22 cellular contexts compared by ENCODE assay signal in the genomic region with DNA sequence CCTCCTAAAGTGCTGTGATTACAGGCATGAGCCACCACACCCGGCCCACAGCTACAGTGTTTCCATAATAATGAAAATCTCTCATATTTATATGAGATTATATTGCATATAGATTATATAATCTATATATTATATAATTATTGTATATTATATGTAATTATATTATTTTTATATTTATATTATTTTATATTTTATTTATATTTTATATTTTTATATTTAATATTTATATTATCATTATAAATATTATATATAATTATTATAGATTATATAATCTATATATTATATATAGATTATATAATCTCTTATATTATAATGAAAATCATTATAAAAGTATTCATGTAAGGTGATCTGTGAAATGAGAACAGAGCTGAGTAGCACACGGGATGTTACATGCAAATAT. TPM values are rescaled to one million over a fixed set of nuclear protein-coding genes. Genes with fewer than 3 reads are reported as not detected.
"Had no signal": no experiment of that assay in that cellular context is flagged by ENCODE, and none has a peak within 500 bp of the region (broad histone marks: within the 10 kb centered on the region; RNA-seq: fewer than 3 reads in every experiment).

No MANE protein-coding gene starts in this region.

- H3K27ac ChIP-seq: colonic mucosa, gastrocnemius medialis, heart right ventricle, ovary, testis, tibial nerve, upper lobe of right lung, vagina had no signal

- H3K4me3 Mint-ChIP-seq: mesothelial cell of epicardium; natural killer cell; neural crest cell; stimulated activated memory B cell treated with anti-CD40 and anti-IgM and Interleukin-4, amounts not matched to agents 10 μg/mL and 1 μg/mL and 100 μg/mL, for 72 hours; stimulated activated naive CD8-positive, alpha-beta T cell treated with anti-CD3 and anti-CD28 coated beads, Interleukin-15, Interleukin-2, amounts not matched to agents 100 ng/mL and 50 ng/mL, for 24 hours had no signal

- H3K9me3 Mint-ChIP-seq: mesothelial cell of epicardium; natural killer cell; neural crest cell; stimulated activated memory B cell treated with anti-CD40 and anti-IgM and Interleukin-4, amounts not matched to agents 10 μg/mL and 1 μg/mL and 100 μg/mL, for 72 hours; stimulated activated naive CD8-positive, alpha-beta T cell treated with anti-CD3 and anti-CD28 coated beads, Interleukin-15, Interleukin-2, amounts not matched to agents 100 ng/mL and 50 ng/mL, for 24 hours had no signal

- FAIRE-seq: islet of Langerhans had no signal

- H3K4me3 ChIP-seq: colonic mucosa, gastrocnemius medialis, heart right ventricle, ovary, smooth muscle cell, testis, tibial nerve, upper lobe of right lung, vagina had no signal

- H3K4me1 Mint-ChIP-seq: mesothelial cell of epicardium; natural killer cell; neural crest cell; stimulated activated memory B cell treated with anti-CD40 and anti-IgM and Interleukin-4, amounts not matched to agents 10 μg/mL and 1 μg/mL and 100 μg/mL, for 72 hours had no signal

- ATAC-seq: esophagus mucosa; gastrocnemius medialis; heart right ventricle; left lobe of liver; natural killer cell; right cardiac atrium; stimulated activated memory B cell treated with anti-CD40 and anti-IgM and Interleukin-4, amounts not matched to agents 10 μg/mL and 1 μg/mL and 100 μg/mL, for 72 hours; upper lobe of right lung had no signal

- H3K4me1 ChIP-seq: colonic mucosa, gastrocnemius medialis, heart right ventricle, testis, tibial nerve, upper lobe of right lung, vagina had no signal

- H3K36me3 ChIP-seq: colonic mucosa, gastrocnemius medialis, heart right ventricle, ovary, tibial nerve, upper lobe of right lung, vagina had no signal

- DNase-seq: colonic mucosa; dermis blood vessel endothelial cell; gastrocnemius medialis; heart right ventricle; hypothalamus; natural killer cell; ovary; right cardiac atrium; stimulated activated CD4-positive, alpha-beta T cell treated with anti-CD3 and anti-CD28 coated beads, Interleukin-4, amount 100 ng/mL, for 1 hour; testis; upper lobe of right lung had no signal

- H3K27me3 ChIP-seq: colonic mucosa, gastrocnemius medialis, ovary, testis, vagina had no signal

- H3K36me3 Mint-ChIP-seq: mesothelial cell of epicardium; natural killer cell; stimulated activated memory B cell treated with anti-CD40 and anti-IgM and Interleukin-4, amounts not matched to agents 10 μg/mL and 1 μg/mL and 100 μg/mL, for 72 hours had no signal

- H3K27me3 Mint-ChIP-seq: progenitor cell of endocrine pancreas had no signal

- H3K9me3 ChIP-seq: colonic mucosa, gastrocnemius medialis, heart right ventricle, ovary, testis, tibial nerve, upper lobe of right lung, vagina had no signal

- H3K4me2 ChIP-seq: smooth muscle cell had no signal

- H3K27ac Mint-ChIP-seq: mesothelial cell of epicardium; natural killer cell; progenitor cell of endocrine pancreas; stimulated activated memory B cell treated with anti-CD40 and anti-IgM and Interleukin-4, amounts not matched to agents 10 μg/mL and 1 μg/mL and 100 μg/mL, for 72 hours; stimulated activated naive CD8-positive, alpha-beta T cell treated with anti-CD3 and anti-CD28 coated beads, Interleukin-15, Interleukin-2, amounts not matched to agents 100 ng/mL and 50 ng/mL, for 24 hours had no signal

RNA-seq across cellular contexts. Expression of gene ANKRD18B, which starts 11.5 kb away (rescaled TPM):
- total RNA-seq: tibial nerve had no signal
- polyA plus RNA-seq: smooth muscle cell had no signal
